ENCODE assay signal across 1 cellular context in the genomic region with DNA sequence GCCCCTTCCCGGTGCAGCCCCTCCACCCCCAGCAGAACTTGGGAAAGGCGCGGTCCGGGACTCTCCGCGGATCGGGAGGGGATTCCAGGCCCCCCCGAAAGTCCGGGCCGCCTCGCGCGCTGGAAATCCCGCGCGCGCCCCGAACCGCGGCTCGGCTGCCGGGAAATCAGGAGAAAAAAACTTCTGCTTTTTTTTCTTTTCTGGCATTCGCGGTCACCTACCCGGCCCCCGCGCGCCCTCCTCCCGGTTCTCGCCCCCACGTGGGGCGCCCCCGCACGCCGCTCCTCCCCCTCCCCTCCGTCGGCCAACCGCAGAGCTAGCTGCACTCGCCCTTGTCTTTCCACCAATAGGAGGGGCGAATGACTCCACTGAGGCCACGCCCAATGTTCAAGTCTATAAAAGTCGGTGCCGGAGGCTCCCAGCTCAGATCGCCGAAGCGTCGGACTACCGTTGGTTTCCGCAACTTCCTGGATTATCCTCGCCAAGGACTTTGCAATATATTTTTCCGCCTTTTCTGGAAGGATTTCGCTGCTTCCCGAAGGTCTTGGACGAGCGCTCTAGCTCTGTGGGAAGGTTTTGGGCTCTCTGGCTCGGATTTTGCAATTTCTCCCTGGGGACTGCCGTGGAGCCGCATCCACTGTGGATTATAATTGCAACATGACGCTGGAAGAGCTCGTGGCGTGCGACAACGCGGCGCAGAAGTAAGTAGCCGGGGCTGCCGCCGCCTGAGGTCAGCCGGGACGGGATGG.
A peak's percentile ranks its signal among the peaks of the same experiment; 100 is the strongest.
TF ChIP-seq lines count a peak whose summit lies in the region.

A gene with protein sequence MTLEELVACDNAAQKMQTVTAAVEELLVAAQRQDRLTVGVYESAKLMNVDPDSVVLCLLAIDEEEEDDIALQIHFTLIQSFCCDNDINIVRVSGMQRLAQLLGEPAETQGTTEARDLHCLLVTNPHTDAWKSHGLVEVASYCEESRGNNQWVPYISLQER (plus strand): TSS at position 426 of the 749 bp plus-strand sequence. CDS start 232 bp downstream, at position 658.

TF ChIP-seq in WTC11, 78 proteins besides CTCF, POLR2A, EP300 and RAD21 (continued from another document and continues in another):
- TF ChIP-seq, protein P1, sequence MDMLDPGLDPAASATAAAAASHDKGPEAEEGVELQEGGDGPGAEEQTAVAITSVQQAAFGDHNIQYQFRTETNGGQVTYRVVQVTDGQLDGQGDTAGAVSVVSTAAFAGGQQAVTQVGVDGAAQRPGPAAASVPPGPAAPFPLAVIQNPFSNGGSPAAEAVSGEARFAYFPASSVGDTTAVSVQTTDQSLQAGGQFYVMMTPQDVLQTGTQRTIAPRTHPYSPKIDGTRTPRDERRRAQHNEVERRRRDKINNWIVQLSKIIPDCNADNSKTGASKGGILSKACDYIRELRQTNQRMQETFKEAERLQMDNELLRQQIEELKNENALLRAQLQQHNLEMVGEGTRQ (CRISPR knock-in tag; IDR thresholded peaks at IDR 0.05): peak; percentile 64
- TF ChIP-seq, protein P2, sequence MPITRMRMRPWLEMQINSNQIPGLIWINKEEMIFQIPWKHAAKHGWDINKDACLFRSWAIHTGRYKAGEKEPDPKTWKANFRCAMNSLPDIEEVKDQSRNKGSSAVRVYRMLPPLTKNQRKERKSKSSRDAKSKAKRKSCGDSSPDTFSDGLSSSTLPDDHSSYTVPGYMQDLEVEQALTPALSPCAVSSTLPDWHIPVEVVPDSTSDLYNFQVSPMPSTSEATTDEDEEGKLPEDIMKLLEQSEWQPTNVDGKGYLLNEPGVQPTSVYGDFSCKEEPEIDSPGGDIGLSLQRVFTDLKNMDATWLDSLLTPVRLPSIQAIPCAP (CRISPR knock-in tag; IDR thresholded peaks at IDR 0.05): no peak; the same call in 1 of the 2 replicates
- no peak for TF ChIP-seq MXD4 (CRISPR knock-in tag; IDR thresholded peaks at IDR 0.05; ENCODE audit: borderline replicate concordance)
- TF ChIP-seq, protein P3, sequence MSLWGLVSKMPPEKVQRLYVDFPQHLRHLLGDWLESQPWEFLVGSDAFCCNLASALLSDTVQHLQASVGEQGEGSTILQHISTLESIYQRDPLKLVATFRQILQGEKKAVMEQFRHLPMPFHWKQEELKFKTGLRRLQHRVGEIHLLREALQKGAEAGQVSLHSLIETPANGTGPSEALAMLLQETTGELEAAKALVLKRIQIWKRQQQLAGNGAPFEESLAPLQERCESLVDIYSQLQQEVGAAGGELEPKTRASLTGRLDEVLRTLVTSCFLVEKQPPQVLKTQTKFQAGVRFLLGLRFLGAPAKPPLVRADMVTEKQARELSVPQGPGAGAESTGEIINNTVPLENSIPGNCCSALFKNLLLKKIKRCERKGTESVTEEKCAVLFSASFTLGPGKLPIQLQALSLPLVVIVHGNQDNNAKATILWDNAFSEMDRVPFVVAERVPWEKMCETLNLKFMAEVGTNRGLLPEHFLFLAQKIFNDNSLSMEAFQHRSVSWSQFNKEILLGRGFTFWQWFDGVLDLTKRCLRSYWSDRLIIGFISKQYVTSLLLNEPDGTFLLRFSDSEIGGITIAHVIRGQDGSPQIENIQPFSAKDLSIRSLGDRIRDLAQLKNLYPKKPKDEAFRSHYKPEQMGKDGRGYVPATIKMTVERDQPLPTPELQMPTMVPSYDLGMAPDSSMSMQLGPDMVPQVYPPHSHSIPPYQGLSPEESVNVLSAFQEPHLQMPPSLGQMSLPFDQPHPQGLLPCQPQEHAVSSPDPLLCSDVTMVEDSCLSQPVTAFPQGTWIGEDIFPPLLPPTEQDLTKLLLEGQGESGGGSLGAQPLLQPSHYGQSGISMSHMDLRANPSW (CRISPR knock-in tag; conservative IDR thresholded peaks at IDR 0.05; ENCODE audit: low read depth): no peak
- peak; percentile 47; the same call in 1 of the 2 replicates for TF ChIP-seq TEAD4 (CRISPR knock-in tag; IDR thresholded peaks at IDR 0.05)
- TF ChIP-seq, protein P4, sequence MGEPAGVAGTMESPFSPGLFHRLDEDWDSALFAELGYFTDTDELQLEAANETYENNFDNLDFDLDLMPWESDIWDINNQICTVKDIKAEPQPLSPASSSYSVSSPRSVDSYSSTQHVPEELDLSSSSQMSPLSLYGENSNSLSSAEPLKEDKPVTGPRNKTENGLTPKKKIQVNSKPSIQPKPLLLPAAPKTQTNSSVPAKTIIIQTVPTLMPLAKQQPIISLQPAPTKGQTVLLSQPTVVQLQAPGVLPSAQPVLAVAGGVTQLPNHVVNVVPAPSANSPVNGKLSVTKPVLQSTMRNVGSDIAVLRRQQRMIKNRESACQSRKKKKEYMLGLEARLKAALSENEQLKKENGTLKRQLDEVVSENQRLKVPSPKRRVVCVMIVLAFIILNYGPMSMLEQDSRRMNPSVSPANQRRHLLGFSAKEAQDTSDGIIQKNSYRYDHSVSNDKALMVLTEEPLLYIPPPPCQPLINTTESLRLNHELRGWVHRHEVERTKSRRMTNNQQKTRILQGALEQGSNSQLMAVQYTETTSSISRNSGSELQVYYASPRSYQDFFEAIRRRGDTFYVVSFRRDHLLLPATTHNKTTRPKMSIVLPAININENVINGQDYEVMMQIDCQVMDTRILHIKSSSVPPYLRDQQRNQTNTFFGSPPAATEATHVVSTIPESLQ (CRISPR knock-in tag; IDR thresholded peaks at IDR 0.05): no peak
- TF ChIP-seq NFE2L1 (CRISPR knock-in tag; IDR thresholded peaks at IDR 0.05): no peak
- peak; percentile 66; the same call in 1 of the 2 replicates for TF ChIP-seq JUN (CRISPR knock-in tag; IDR thresholded peaks at IDR 0.05)
- no peak for TF ChIP-seq ZNF396 (CRISPR knock-in tag; IDR thresholded peaks at IDR 0.05; ENCODE audit: borderline replicate concordance)
- TF ChIP-seq, protein P5, sequence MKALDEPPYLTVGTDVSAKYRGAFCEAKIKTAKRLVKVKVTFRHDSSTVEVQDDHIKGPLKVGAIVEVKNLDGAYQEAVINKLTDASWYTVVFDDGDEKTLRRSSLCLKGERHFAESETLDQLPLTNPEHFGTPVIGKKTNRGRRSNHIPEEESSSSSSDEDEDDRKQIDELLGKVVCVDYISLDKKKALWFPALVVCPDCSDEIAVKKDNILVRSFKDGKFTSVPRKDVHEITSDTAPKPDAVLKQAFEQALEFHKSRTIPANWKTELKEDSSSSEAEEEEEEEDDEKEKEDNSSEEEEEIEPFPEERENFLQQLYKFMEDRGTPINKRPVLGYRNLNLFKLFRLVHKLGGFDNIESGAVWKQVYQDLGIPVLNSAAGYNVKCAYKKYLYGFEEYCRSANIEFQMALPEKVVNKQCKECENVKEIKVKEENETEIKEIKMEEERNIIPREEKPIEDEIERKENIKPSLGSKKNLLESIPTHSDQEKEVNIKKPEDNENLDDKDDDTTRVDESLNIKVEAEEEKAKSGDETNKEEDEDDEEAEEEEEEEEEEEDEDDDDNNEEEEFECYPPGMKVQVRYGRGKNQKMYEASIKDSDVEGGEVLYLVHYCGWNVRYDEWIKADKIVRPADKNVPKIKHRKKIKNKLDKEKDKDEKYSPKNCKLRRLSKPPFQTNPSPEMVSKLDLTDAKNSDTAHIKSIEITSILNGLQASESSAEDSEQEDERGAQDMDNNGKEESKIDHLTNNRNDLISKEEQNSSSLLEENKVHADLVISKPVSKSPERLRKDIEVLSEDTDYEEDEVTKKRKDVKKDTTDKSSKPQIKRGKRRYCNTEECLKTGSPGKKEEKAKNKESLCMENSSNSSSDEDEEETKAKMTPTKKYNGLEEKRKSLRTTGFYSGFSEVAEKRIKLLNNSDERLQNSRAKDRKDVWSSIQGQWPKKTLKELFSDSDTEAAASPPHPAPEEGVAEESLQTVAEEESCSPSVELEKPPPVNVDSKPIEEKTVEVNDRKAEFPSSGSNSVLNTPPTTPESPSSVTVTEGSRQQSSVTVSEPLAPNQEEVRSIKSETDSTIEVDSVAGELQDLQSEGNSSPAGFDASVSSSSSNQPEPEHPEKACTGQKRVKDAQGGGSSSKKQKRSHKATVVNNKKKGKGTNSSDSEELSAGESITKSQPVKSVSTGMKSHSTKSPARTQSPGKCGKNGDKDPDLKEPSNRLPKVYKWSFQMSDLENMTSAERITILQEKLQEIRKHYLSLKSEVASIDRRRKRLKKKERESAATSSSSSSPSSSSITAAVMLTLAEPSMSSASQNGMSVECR (CRISPR knock-in tag; IDR thresholded peaks at IDR 0.05; ENCODE audit: borderline replicate concordance): peak; percentile 65
- TF ChIP-seq GABPB1 (CRISPR knock-in tag; IDR thresholded peaks at IDR 0.05): peak; percentile 41
- TF ChIP-seq MYBL2 (CRISPR knock-in tag; IDR thresholded peaks at IDR 0.05): peak; percentile 23; the same call in 1 of the 2 replicates
- TF ChIP-seq CREM (CRISPR knock-in tag; IDR thresholded peaks at IDR 0.05): no peak
- no peak for TF ChIP-seq FOXJ3 (CRISPR knock-in tag; IDR thresholded peaks at IDR 0.05; ENCODE audit: borderline replicate concordance)
- TF ChIP-seq, protein P6, sequence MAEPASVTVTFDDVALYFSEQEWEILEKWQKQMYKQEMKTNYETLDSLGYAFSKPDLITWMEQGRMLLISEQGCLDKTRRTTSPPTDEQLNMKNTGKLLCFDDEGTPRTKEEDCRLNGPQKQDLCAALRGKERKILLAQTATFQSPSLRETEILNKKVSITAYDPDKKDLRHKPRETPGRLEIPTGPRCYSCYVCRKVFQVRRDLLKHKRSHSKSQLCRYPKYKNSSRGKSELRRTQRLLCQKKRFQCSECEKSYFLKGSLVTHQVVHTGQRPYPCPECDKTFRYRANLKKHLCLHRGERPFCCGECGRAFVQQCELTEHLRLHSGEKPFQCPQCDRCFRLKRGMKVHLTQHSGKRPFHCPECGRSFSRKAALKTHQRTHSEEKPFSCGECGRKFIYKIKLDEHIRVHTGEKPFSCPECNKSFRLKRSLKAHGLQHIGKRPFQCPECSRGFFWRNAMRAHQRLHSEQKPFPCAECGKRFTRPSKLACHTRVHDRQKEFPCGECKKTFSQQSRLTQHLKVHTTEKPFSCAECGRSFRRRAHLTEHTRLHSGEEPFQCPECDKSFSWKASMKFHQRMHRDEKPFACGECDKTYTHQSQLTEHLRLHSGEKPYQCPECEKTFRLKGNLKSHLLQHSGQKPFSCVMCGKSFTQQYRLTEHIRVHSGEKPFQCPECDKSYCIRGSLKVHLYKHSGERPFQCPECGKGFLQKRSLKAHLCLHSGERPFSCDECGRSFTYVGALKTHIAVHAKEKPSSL (CRISPR knock-in tag; conservative IDR thresholded peaks at IDR 0.05): no peak
- no peak for TF ChIP-seq GTF2I (CRISPR knock-in tag; conservative IDR thresholded peaks at IDR 0.05)
- no peak for TF ChIP-seq ETV6 (CRISPR knock-in tag; IDR thresholded peaks at IDR 0.05)
- TF ChIP-seq ZNF263 (CRISPR knock-in tag; IDR thresholded peaks at IDR 0.05; ENCODE audit: low read depth): no peak
- peak; percentile 97 for TF ChIP-seq SP1 (CRISPR knock-in tag; conservative IDR thresholded peaks at IDR 0.05)
- TF ChIP-seq HMGA2 (CRISPR knock-in tag; IDR thresholded peaks at IDR 0.05): no peak
- TF ChIP-seq, protein P7, sequence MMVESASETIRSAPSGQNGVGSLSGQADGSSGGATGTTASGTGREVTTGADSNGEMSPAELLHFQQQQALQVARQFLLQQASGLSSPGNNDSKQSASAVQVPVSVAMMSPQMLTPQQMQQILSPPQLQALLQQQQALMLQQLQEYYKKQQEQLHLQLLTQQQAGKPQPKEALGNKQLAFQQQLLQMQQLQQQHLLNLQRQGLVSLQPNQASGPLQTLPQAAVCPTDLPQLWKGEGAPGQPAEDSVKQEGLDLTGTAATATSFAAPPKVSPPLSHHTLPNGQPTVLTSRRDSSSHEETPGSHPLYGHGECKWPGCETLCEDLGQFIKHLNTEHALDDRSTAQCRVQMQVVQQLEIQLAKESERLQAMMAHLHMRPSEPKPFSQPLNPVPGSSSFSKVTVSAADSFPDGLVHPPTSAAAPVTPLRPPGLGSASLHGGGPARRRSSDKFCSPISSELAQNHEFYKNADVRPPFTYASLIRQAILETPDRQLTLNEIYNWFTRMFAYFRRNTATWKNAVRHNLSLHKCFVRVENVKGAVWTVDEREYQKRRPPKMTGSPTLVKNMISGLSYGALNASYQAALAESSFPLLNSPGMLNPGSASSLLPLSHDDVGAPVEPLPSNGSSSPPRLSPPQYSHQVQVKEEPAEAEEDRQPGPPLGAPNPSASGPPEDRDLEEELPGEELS (CRISPR knock-in tag; IDR thresholded peaks at IDR 0.05): peak; percentile 41; the same call in 1 of the 2 replicates
- TF ChIP-seq, protein P8, sequence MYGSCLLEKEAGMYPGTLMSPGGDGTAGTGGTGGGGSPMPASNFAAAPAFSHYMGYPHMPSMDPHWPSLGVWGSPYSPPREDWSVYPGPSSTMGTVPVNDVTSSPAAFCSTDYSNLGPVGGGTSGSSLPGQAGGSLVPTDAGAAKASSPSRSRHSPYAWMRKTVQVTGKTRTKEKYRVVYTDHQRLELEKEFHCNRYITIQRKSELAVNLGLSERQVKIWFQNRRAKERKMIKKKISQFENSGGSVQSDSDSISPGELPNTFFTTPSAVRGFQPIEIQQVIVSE (CRISPR knock-in tag; IDR thresholded peaks at IDR 0.05; ENCODE audit: borderline replicate concordance): no peak
- no peak for TF ChIP-seq JAZF1 (CRISPR knock-in tag; IDR thresholded peaks at IDR 0.05)
- TF ChIP-seq ESRRA (CRISPR knock-in tag; IDR thresholded peaks at IDR 0.05; ENCODE audit: borderline replicate concordance): no peak
- peak; percentile 70; the same call in 1 of the 2 replicates for TF ChIP-seq RORB (CRISPR knock-in tag; IDR thresholded peaks at IDR 0.05)
- TF ChIP-seq, protein P9, sequence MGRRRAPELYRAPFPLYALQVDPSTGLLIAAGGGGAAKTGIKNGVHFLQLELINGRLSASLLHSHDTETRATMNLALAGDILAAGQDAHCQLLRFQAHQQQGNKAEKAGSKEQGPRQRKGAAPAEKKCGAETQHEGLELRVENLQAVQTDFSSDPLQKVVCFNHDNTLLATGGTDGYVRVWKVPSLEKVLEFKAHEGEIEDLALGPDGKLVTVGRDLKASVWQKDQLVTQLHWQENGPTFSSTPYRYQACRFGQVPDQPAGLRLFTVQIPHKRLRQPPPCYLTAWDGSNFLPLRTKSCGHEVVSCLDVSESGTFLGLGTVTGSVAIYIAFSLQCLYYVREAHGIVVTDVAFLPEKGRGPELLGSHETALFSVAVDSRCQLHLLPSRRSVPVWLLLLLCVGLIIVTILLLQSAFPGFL (CRISPR knock-in tag; IDR thresholded peaks at IDR 0.05; ENCODE audit: borderline replicate concordance): no peak
- 0 out of 2 replicates have a peak, but pooled peaks have one; percentile 67 for TF ChIP-seq ZNF219 (CRISPR knock-in tag; IDR thresholded peaks at IDR 0.05; ENCODE audit: borderline replicate concordance)
- TF ChIP-seq ZNF317 (CRISPR knock-in tag; IDR thresholded peaks at IDR 0.05; ENCODE audit: borderline replicate concordance, low read depth): no peak
- TF ChIP-seq, protein P10, sequence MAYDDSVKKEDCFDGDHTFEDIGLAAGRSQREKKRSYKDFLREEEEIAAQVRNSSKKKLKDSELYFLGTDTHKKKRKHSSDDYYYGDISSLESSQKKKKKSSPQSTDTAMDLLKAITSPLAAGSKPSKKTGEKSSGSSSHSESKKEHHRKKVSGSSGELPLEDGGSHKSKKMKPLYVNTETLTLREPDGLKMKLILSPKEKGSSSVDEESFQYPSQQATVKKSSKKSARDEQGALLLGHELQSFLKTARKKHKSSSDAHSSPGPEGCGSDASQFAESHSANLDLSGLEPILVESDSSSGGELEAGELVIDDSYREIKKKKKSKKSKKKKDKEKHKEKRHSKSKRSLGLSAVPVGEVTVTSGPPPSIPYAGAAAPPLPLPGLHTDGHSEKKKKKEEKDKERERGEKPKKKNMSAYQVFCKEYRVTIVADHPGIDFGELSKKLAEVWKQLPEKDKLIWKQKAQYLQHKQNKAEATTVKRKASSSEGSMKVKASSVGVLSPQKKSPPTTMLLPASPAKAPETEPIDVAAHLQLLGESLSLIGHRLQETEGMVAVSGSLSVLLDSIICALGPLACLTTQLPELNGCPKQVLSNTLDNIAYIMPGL (CRISPR knock-in tag; IDR thresholded peaks at IDR 0.05): no peak
- TF ChIP-seq ZBTB21 (CRISPR knock-in tag; IDR thresholded peaks at IDR 0.05; ENCODE audit: borderline replicate concordance): no peak
- TF ChIP-seq ZNF232 (CRISPR knock-in tag; IDR thresholded peaks at IDR 0.05): no peak
- no peak for TF ChIP-seq ELF4 (CRISPR knock-in tag; IDR thresholded peaks at IDR 0.05; ENCODE audit: low read depth)
- no peak for TF ChIP-seq ZNF671 (CRISPR knock-in tag; IDR thresholded peaks at IDR 0.05)
- no peak for TF ChIP-seq KAT7 (CRISPR knock-in tag; IDR thresholded peaks at IDR 0.05; ENCODE audit: borderline replicate concordance)
- no peak for TF ChIP-seq SOX15 (CRISPR knock-in tag; IDR thresholded peaks at IDR 0.05)
